21 cellular contexts compared by ENCODE assay signal in genomic region chr9:113756476-113757198, GRCh38.
DNase-seq lines count a peak whose midpoint lies in the region; ATAC-seq, FAIRE-seq and TF ChIP-seq lines count a peak whose summit lies in the region.
"Had no signal": no experiment of that assay in that cellular context is flagged by ENCODE, and none has a peak within 500 bp of the region (broad histone marks: within the 10 kb centered on the region; RNA-seq: fewer than 3 reads in every experiment).

No MANE protein-coding gene starts in this region.

- ATAC-seq in GM23338 = no peak
- no peak for ATAC-seq in HG02884 (IDR thresholded peaks at IDR 0.05; ENCODE audit: unreplicated experiment)
- ATAC-seq in GM21717 (IDR thresholded peaks at IDR 0.05; ENCODE audit: unreplicated experiment) = no peak
- ATAC-seq in GM19463 (IDR thresholded peaks at IDR 0.05; ENCODE audit: unreplicated experiment) = no peak

- H3K4me3 Mint-ChIP-seq in GM23338 (no peak overlapping the region), astrocyte (ENCODE audit: unreplicated experiment) (no peak overlapping the region)
- H3K4me3 Mint-ChIP-seq: H9 had no signal

- H3K79me2 ChIP-seq in GM23338 (replicated peaks; ENCODE audit: insufficient read depth) (no peaks in the 10 kb centered on the region), astrocyte (ENCODE audit: insufficient read depth, low read length) (no peaks in the 10 kb centered on the region)

- H3K27me3 Mint-ChIP-seq in GM23338 (ENCODE audit: insufficient read depth, low read depth, poor library complexity) (peaks cover 3% of the 10 kb centered on the region), astrocyte (ENCODE audit: low read depth, unreplicated experiment) (peaks cover 26% of the 10 kb centered on the region)

- no peaks in the 10 kb centered on the region for H3K36me3 ChIP-seq in GM23338 (ENCODE audit: insufficient read depth)
- H3K36me3 ChIP-seq in astrocyte (ENCODE audit: insufficient read depth, low read length) = no peaks in the 10 kb centered on the region
- H3K36me3 ChIP-seq: SJSA1 had no signal

- no peaks in the 10 kb centered on the region for H3F3A ChIP-seq in GM23338 (replicated peaks; ENCODE audit: low read depth)

- DNase-seq in GM23338 (ENCODE audit: low spot score) (no peak), NOMO-1 treated with DMSO at 0.1 percent for 48 hours (lab: John Stamatoyannopoulos, UW; ENCODE audit: unreplicated experiment) (peak; percentile 78), astrocyte (ENCODE audit: low read depth) (no peak), fibroblast of the aortic adventitia (ENCODE audit: low read depth) (peak; percentile 30)
- no peak for DNase-seq in stimulated activated CD4-positive, alpha-beta T cell treated with anti-CD3 and anti-CD28 coated beads, Interleukin-1b, Interleukin-23, amount 100 ng/mL, for 48 hours
- DNase-seq: DMS 273 treated with DMSO at 0.1 percent for 48 hours, GF-D8, H9, KG1, NCI-H1105 treated with DMSO at 0.1 percent for 48 hours, NCI-H1694 treated with DMSO at 0.1 percent for 48 hours, NCI-H2107, NCI-H2227 treated with DMSO at 0.1 percent for 48 hours, NCI-H524, RPMI8226 had no signal

- H3K4me2 ChIP-seq in GM23338 (no peak overlapping the region), astrocyte (ENCODE audit: low read length) (peak overlapping the region; percentile 16)

- H3K36me3 Mint-ChIP-seq in GM23338 (ENCODE audit: low read depth) (peaks cover 3% of the 10 kb centered on the region), astrocyte (ENCODE audit: low read depth, unreplicated experiment) (no peaks in the 10 kb centered on the region)
- H3K36me3 Mint-ChIP-seq: CD14-positive monocyte had no signal

- H3K27ac ChIP-seq in GM23338 (ENCODE audit: low read depth) (no peak overlapping the region), astrocyte (ENCODE audit: low read depth, low read length) (no peak overlapping the region)
- H3K27ac ChIP-seq: SJSA1 had no signal

- no peak for TF ChIP-seq CTCF in GM23338 (conservative IDR thresholded peaks at IDR 0.05; ENCODE audit: low read depth in 2 of 2)
- TF ChIP-seq CTCF in astrocyte (IDR thresholded peaks at IDR 0.05; ENCODE audit: insufficient read depth, low read depth, low read length) = no peak
- TF ChIP-seq CTCF in fibroblast of the aortic adventitia (IDR thresholded peaks at IDR 0.05; ENCODE audit: insufficient read depth, low read length) = no peak

- H3K9me3 Mint-ChIP-seq in GM23338 (peaks cover 10% of the 10 kb centered on the region; the same call in 2 of the 3 replicates), astrocyte (ENCODE audit: unreplicated experiment) (peaks cover 9% of the 10 kb centered on the region)

- 0 out of 2 replicates have a peak overlapping the region, but pooled peaks have one; percentile 33 for H2AFZ ChIP-seq in GM23338
- no peak overlapping the region for H2AFZ ChIP-seq in astrocyte (ENCODE audit: low read depth, low read length)

- no peaks in the 10 kb centered on the region for H4K20me1 ChIP-seq in GM23338 (replicated peaks; ENCODE audit: insufficient read depth)
- no peaks in the 10 kb centered on the region for H4K20me1 ChIP-seq in astrocyte (ENCODE audit: insufficient read depth, low read length)

- no peak for FAIRE-seq in astrocyte (lab: Jason Lieb, UNC)
- FAIRE-seq: GM12892 had no signal

- no peaks in the 10 kb centered on the region for H3K9me2 ChIP-seq in GM23338 (ENCODE audit: insufficient read depth)

- H3K4me1 Mint-ChIP-seq in GM23338 (peaks cover 32% of the 10 kb centered on the region), astrocyte (ENCODE audit: low read depth, unreplicated experiment) (no peaks in the 10 kb centered on the region)

- H3K27me3 ChIP-seq in GM23338 (ENCODE audit: insufficient read depth) (no peaks in the 10 kb centered on the region), astrocyte (ENCODE audit: insufficient read depth, low read length) (peaks cover 18% of the 10 kb centered on the region)
- H3K27me3 ChIP-seq: SJSA1 had no signal

- H3K4me1 ChIP-seq in GM23338 (ENCODE audit: insufficient read depth) = peaks cover 18% of the 10 kb centered on the region
- peaks cover 4% of the 10 kb centered on the region for H3K4me1 ChIP-seq in astrocyte (ENCODE audit: insufficient read depth, low read length)
- H3K4me1 ChIP-seq: SJSA1 had no signal

- peaks cover 5% of the 10 kb centered on the region for H3K9me3 ChIP-seq in astrocyte (ENCODE audit: insufficient read depth, low read depth, low read length)
- H3K9me3 ChIP-seq: SJSA1 had no signal

- H3K9ac ChIP-seq in astrocyte (ENCODE audit: low read length) = no peak overlapping the region

- H3K27ac Mint-ChIP-seq in GM23338 (no peak overlapping the region), astrocyte (ENCODE audit: unreplicated experiment) (peak overlapping the region; percentile 6)
- H3K27ac Mint-ChIP-seq: H9 had no signal

- H3K4me3 ChIP-seq in GM23338 = no peak overlapping the region
- no peak overlapping the region for H3K4me3 ChIP-seq in astrocyte (ENCODE audit: insufficient read depth, low read depth, low read length)
- no peak overlapping the region for H3K4me3 ChIP-seq in fibroblast of the aortic adventitia (ENCODE audit: low read depth, low read length)
- H3K4me3 ChIP-seq: SJSA1 had no signal

TF ChIP-seq in GM23338, 12 proteins besides CTCF, POLR2A, EP300 and RAD21:
- TF ChIP-seq, protein P1, sequence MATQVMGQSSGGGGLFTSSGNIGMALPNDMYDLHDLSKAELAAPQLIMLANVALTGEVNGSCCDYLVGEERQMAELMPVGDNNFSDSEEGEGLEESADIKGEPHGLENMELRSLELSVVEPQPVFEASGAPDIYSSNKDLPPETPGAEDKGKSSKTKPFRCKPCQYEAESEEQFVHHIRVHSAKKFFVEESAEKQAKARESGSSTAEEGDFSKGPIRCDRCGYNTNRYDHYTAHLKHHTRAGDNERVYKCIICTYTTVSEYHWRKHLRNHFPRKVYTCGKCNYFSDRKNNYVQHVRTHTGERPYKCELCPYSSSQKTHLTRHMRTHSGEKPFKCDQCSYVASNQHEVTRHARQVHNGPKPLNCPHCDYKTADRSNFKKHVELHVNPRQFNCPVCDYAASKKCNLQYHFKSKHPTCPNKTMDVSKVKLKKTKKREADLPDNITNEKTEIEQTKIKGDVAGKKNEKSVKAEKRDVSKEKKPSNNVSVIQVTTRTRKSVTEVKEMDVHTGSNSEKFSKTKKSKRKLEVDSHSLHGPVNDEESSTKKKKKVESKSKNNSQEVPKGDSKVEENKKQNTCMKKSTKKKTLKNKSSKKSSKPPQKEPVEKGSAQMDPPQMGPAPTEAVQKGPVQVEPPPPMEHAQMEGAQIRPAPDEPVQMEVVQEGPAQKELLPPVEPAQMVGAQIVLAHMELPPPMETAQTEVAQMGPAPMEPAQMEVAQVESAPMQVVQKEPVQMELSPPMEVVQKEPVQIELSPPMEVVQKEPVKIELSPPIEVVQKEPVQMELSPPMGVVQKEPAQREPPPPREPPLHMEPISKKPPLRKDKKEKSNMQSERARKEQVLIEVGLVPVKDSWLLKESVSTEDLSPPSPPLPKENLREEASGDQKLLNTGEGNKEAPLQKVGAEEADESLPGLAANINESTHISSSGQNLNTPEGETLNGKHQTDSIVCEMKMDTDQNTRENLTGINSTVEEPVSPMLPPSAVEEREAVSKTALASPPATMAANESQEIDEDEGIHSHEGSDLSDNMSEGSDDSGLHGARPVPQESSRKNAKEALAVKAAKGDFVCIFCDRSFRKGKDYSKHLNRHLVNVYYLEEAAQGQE (IDR thresholded peaks at IDR 0.05; ENCODE audit: unreplicated experiment) = no peak
- TF ChIP-seq EZH2phosphoT487 (IDR thresholded peaks at IDR 0.05; ENCODE audit: unreplicated experiment) = no peak
- TF ChIP-seq ZNF114 (CRISPR knock-in tag; IDR thresholded peaks at IDR 0.05) = no peak
- TF ChIP-seq, protein P2, sequence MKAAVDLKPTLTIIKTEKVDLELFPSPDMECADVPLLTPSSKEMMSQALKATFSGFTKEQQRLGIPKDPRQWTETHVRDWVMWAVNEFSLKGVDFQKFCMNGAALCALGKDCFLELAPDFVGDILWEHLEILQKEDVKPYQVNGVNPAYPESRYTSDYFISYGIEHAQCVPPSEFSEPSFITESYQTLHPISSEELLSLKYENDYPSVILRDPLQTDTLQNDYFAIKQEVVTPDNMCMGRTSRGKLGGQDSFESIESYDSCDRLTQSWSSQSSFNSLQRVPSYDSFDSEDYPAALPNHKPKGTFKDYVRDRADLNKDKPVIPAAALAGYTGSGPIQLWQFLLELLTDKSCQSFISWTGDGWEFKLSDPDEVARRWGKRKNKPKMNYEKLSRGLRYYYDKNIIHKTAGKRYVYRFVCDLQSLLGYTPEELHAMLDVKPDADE (IDR thresholded peaks at IDR 0.05) = no peak
- no peak for TF ChIP-seq JUNB (IDR thresholded peaks at IDR 0.05; ENCODE audit: unreplicated experiment)

Comparison
In these comparisons a context has a peak if more than half of its experiments do, and no peak if none do; other contexts are left out.
1. DNase-seq: peak in NOMO-1 treated with DMSO at 0.1 percent for 48 hours (single experiment) and fibroblast of the aortic adventitia (single experiment); none in GM23338 (single experiment), astrocyte (single experiment) and stimulated activated CD4-positive, alpha-beta T cell treated with anti-CD3 and anti-CD28 coated beads, Interleukin-1b, Interleukin-23, amount 100 ng/mL, for 48 hours (single experiment).